Comparison of ENCODE assay signal across 8 cellular contexts in genomic region chr6:14706378-14706929, GRCh38.
DNase-seq lines count a peak whose midpoint lies in the region; ATAC-seq, FAIRE-seq and TF ChIP-seq lines count a peak whose summit lies in the region.

No MANE protein-coding gene starts in this region.

- FAIRE-seq in GM12891 (lab: Jason Lieb, UNC) = no peak

- no peak for TF ChIP-seq CTCF in left ventricle myocardium inferior (IDR thresholded peaks at IDR 0.05; ENCODE audit: borderline replicate concordance)

- no peaks in the 10 kb centered on the region for H3K36me3 ChIP-seq in left ventricle myocardium inferior

- H3K4me3 ChIP-seq in left ventricle myocardium inferior = peak overlapping the region; percentile 3

- peak; percentile 99 for DNase-seq in HT1080 (ENCODE audit: low read depth)
- DNase-seq in activated T-cell treated with anti-CD3 and anti-CD28 coated beads for 48 hours (ENCODE audit: low read depth) = peak; percentile 81
- peak; percentile 64 for DNase-seq in left ventricle myocardium inferior
- DNase-seq in stimulated activated CD4-positive, alpha-beta T cell treated with anti-CD3 and anti-CD28 coated beads, Interleukin-1b, Interleukin-23, amount 100 ng/mL, for 4 hours (ENCODE audit: low read depth in 2 of 2) = peak; percentile 50 to 56
- DNase-seq in GM12891 (ENCODE audit: insufficient read length, low spot score) = no peak
- DNase-seq in NAMALWA (ENCODE audit: low spot score) = no peak

- H3K4me1 ChIP-seq in left ventricle myocardium inferior = peaks cover 42% of the 10 kb centered on the region

- H3K27ac ChIP-seq in left ventricle myocardium inferior (replicated peaks) = peak overlapping the region; percentile 74

- intact Hi-C loops in left ventricle myocardium inferior (cut with micrococcal nuclease) = no loop called here

- no peak for ATAC-seq in HG03469 (IDR thresholded peaks at IDR 0.05; ENCODE audit: unreplicated experiment)
- ATAC-seq in GM21526 (IDR thresholded peaks at IDR 0.05; ENCODE audit: low FRiP score, unreplicated experiment) = no peak

- no peak for TF ChIP-seq POLR2A in GM12891 (IDR thresholded peaks at IDR 0.05; ENCODE audit: low read depth, low read length)

- H3K27me3 ChIP-seq in left ventricle myocardium inferior (ENCODE audit: low read depth) = no peaks in the 10 kb centered on the region

- peaks cover 10% of the 10 kb centered on the region for H3K9me3 ChIP-seq in left ventricle myocardium inferior (replicated peaks)

TF ChIP-seq in GM12891, 5 proteins besides CTCF, POLR2A, EP300 and RAD21:
- TF ChIP-seq SPI1 (IDR thresholded peaks at IDR 0.05; ENCODE audit: low read depth, low read length) = no peak
- no peak for TF ChIP-seq TAF1 (IDR thresholded peaks at IDR 0.05; ENCODE audit: low read depth, low read length)
- no peak for TF ChIP-seq PAX5 (IDR thresholded peaks at IDR 0.05; ENCODE audit: insufficient read depth, low read length, severe bottlenecking)
- no peak for TF ChIP-seq POU2F2 (IDR thresholded peaks at IDR 0.05; ENCODE audit: low read depth, low read length)
- TF ChIP-seq POLR2AphosphoS5 (IDR thresholded peaks at IDR 0.05; ENCODE audit: low read depth, low read length) = no peak
TF ChIP-seq in GM12891: peak in this region for 0.

Comparison
In these comparisons a context has a peak if more than half of its experiments do, and no peak if none do; other contexts are left out.
1. DNase-seq: peak in HT1080 (single experiment), activated T-cell treated with anti-CD3 and anti-CD28 coated beads for 48 hours (single experiment), left ventricle myocardium inferior (single experiment) and stimulated activated CD4-positive, alpha-beta T cell treated with anti-CD3 and anti-CD28 coated beads, Interleukin-1b, Interleukin-23, amount 100 ng/mL, for 4 hours (2 of 2); none in GM12891 (single experiment) and NAMALWA (single experiment).